10 cellular contexts compared by ENCODE assay signal in the genomic region with DNA sequence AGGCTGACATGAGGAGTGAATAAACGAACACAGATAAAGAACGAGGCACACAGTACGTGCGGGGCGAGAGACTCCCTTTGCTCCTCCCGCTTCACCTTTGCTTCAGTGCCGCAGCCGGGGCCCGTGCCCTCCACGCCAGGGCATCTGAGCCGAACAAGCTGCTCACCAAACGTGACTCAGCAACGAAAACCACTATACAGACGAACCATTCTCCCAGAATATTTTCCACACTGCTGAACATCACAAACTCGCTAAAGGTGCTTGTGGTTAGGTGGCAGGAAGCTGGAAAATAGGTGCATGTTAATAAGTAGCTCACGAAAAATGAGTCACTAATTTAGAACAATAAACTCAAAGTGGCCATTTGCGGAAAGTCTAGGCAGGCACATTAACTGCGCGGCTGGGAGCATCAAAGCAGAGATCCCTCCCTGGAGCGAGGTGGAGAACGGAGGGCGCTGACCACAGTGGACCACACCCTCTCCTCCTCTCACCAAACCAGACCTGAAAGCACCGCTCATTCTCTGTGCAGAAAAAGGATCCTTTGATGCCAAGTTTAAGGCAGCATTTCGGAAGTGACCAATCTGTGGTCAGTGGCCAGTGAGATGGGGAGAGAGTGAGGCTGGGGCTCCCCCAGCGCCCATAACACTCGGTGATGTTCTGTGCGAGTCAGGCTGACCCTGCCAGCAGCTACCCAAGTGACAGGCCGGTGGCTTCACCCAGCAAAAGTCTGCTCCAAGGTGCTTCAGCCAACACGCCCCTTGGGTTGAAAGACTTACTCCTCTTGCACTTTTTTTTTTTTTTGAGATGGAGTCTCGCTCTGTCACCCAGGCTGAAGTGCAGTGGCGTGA.
DNase-seq lines count a peak whose midpoint lies in the region; ATAC-seq and TF ChIP-seq lines count a peak whose summit lies in the region.
"Had no signal": no experiment of that assay in that cellular context is flagged by ENCODE, and none has a peak within 500 bp of the region (broad histone marks: within the 10 kb centered on the region; RNA-seq: fewer than 3 reads in every experiment).

No MANE protein-coding gene starts in this region.

- peak; percentile 97 for TF ChIP-seq EP300 in Ishikawa (IDR thresholded peaks at IDR 0.05; ENCODE audit: borderline replicate concordance)

- ATAC-seq in activated naive CD8-positive, alpha-beta T cell treated with anti-CD3 and anti-CD28 coated beads, Interleukin-2, amount 50 U/mL, for 24 hours, result peak; percentile 79
- no peak for ATAC-seq in omental fat pad (ENCODE audit: low FRiP score)
- no peak for ATAC-seq in GM21528 (IDR thresholded peaks at IDR 0.05; ENCODE audit: low FRiP score, unreplicated experiment)
- ATAC-seq in GM19397 (IDR thresholded peaks at IDR 0.05; ENCODE audit: unreplicated experiment), result no peak

- peak; percentile 3; the same call in 1 of the 2 replicates for TF ChIP-seq RAD21 in Ishikawa (IDR thresholded peaks at IDR 0.05; ENCODE audit: low read depth)

- peaks cover 45% of the 10 kb centered on the region for H3K4me1 Mint-ChIP-seq in activated naive CD8-positive, alpha-beta T cell treated with anti-CD3 and anti-CD28 coated beads, Interleukin-2, amount 50 U/mL, for 24 hours
- H3K4me1 Mint-ChIP-seq in nephron, result peaks cover 60% of the 10 kb centered on the region

- H3K4me3 Mint-ChIP-seq in activated naive CD8-positive, alpha-beta T cell treated with anti-CD3 and anti-CD28 coated beads, Interleukin-2, amount 50 U/mL, for 24 hours, result peak overlapping the region; percentile 41
- H3K4me3 Mint-ChIP-seq in nephron, result peak overlapping the region in 2 of 3 experiments; percentile 4 to 31

- TF ChIP-seq CTCF in nephron (IDR thresholded peaks at IDR 0.05; ENCODE audit: unreplicated experiment in 3 of 3) (no peak), omental fat pad (IDR thresholded peaks at IDR 0.05) (no peak)

- peaks cover 4% of the 10 kb centered on the region for H3K36me3 Mint-ChIP-seq in activated naive CD8-positive, alpha-beta T cell treated with anti-CD3 and anti-CD28 coated beads, Interleukin-2, amount 50 U/mL, for 24 hours (ENCODE audit: low read depth)
- H3K36me3 Mint-ChIP-seq in nephron (ENCODE audit: low read depth), result no peaks in the 10 kb centered on the region

- peak overlapping the region; percentile 68 for H3K27ac Mint-ChIP-seq in activated naive CD8-positive, alpha-beta T cell treated with anti-CD3 and anti-CD28 coated beads, Interleukin-2, amount 50 U/mL, for 24 hours
- H3K27ac Mint-ChIP-seq in nephron, result peak overlapping the region; percentile 88 to 94 (median 92)

- H3K27me3 Mint-ChIP-seq in activated naive CD8-positive, alpha-beta T cell treated with anti-CD3 and anti-CD28 coated beads, Interleukin-2, amount 50 U/mL, for 24 hours, result no peaks in the 10 kb centered on the region
- no peaks in the 10 kb centered on the region for H3K27me3 Mint-ChIP-seq in nephron (ENCODE audit: low read depth)

- in situ Hi-C loops in Caki2 (cut with HindIII; ENCODE audit: low pct_unique_long_range_greater_than_20kb, low sequenced_read_pairs), result no loop called here

- DNase-seq in Caki2 (ENCODE audit: low read depth), result peak; percentile 98
- no peak for DNase-seq in activated naive CD8-positive, alpha-beta T cell treated with anti-CD3 and anti-CD28 coated beads, Interleukin-2, amount 50 U/mL, for 24 hours
- DNase-seq in erythroblast (lab: John Stamatoyannopoulos, UW), result no peak
- no peak for DNase-seq in omental fat pad (ENCODE audit: low spot score)
- DNase-seq: caudate nucleus, NCI-H1930 had no signal

- H3K9me3 Mint-ChIP-seq in activated naive CD8-positive, alpha-beta T cell treated with anti-CD3 and anti-CD28 coated beads, Interleukin-2, amount 50 U/mL, for 24 hours, result no peaks in the 10 kb centered on the region
- H3K9me3 Mint-ChIP-seq in nephron, result no peaks in the 10 kb centered on the region

- no peak for TF ChIP-seq POLR2A in erythroblast (IDR thresholded peaks at IDR 0.05; ENCODE audit: low read length)

TF ChIP-seq in Ishikawa, 13 proteins besides CTCF, POLR2A, EP300 and RAD21:
- TF ChIP-seq, protein P1, sequence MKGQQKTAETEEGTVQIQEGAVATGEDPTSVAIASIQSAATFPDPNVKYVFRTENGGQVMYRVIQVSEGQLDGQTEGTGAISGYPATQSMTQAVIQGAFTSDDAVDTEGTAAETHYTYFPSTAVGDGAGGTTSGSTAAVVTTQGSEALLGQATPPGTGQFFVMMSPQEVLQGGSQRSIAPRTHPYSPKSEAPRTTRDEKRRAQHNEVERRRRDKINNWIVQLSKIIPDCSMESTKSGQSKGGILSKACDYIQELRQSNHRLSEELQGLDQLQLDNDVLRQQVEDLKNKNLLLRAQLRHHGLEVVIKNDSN (IDR thresholded peaks at IDR 0.05), result no peak
- TF ChIP-seq YY1 (IDR thresholded peaks at IDR 0.05; ENCODE audit: low read depth) (no peak), CEBPB (IDR thresholded peaks at IDR 0.05) (peak; percentile 36; the same call in 1 of the 2 replicates), FOXM1 (IDR thresholded peaks at IDR 0.05; ENCODE audit: borderline replicate concordance, low read depth) (peak; percentile 93), TAF1 (IDR thresholded peaks at IDR 0.05; ENCODE audit: low read depth) (no peak), TEAD4 (IDR thresholded peaks at IDR 0.05) (peak; percentile 84), TCF12 (IDR thresholded peaks at IDR 0.05; ENCODE audit: low read depth) (peak; percentile 97), CREB1 (IDR thresholded peaks at IDR 0.05; ENCODE audit: low read depth) (no peak; the same call in 1 of the 2 replicates), NFIC (IDR thresholded peaks at IDR 0.05) (peak; percentile 80), ZBTB7A (IDR thresholded peaks at IDR 0.05; ENCODE audit: low read depth) (no peak), EGR1 (IDR thresholded peaks at IDR 0.05) (no peak)
- TF ChIP-seq, protein P2, sequence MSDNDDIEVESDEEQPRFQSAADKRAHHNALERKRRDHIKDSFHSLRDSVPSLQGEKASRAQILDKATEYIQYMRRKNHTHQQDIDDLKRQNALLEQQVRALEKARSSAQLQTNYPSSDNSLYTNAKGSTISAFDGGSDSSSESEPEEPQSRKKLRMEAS (IDR thresholded peaks at IDR 0.05), result peak; percentile 60
- TF ChIP-seq, protein P3, sequence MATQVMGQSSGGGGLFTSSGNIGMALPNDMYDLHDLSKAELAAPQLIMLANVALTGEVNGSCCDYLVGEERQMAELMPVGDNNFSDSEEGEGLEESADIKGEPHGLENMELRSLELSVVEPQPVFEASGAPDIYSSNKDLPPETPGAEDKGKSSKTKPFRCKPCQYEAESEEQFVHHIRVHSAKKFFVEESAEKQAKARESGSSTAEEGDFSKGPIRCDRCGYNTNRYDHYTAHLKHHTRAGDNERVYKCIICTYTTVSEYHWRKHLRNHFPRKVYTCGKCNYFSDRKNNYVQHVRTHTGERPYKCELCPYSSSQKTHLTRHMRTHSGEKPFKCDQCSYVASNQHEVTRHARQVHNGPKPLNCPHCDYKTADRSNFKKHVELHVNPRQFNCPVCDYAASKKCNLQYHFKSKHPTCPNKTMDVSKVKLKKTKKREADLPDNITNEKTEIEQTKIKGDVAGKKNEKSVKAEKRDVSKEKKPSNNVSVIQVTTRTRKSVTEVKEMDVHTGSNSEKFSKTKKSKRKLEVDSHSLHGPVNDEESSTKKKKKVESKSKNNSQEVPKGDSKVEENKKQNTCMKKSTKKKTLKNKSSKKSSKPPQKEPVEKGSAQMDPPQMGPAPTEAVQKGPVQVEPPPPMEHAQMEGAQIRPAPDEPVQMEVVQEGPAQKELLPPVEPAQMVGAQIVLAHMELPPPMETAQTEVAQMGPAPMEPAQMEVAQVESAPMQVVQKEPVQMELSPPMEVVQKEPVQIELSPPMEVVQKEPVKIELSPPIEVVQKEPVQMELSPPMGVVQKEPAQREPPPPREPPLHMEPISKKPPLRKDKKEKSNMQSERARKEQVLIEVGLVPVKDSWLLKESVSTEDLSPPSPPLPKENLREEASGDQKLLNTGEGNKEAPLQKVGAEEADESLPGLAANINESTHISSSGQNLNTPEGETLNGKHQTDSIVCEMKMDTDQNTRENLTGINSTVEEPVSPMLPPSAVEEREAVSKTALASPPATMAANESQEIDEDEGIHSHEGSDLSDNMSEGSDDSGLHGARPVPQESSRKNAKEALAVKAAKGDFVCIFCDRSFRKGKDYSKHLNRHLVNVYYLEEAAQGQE (IDR thresholded peaks at IDR 0.05; ENCODE audit: low read depth), result no peak
